Comparison of ENCODE assay signal across 1 cellular context in genomic region chr12:31970199-31970598, GRCh38.
TF ChIP-seq lines count a peak whose summit lies in the region.

No MANE protein-coding gene starts in this region.

TF ChIP-seq in WTC11, 78 proteins besides CTCF, POLR2A, EP300 and RAD21 (continued from another document):
- no peak for TF ChIP-seq ZNF425 (CRISPR knock-in tag; conservative IDR thresholded peaks at IDR 0.05)
- TF ChIP-seq E2F1 (CRISPR knock-in tag; IDR thresholded peaks at IDR 0.05): no peak
- TF ChIP-seq ZNF671 (CRISPR knock-in tag; IDR thresholded peaks at IDR 0.05): no peak
